Comparison of ENCODE assay signal across 12 cellular contexts in genomic region chr17:37519241-37519985, GRCh38. TPM values are rescaled to one million over a fixed set of nuclear protein-coding genes. Genes with fewer than 3 reads are reported as not detected.
DNase-seq lines count a peak whose midpoint lies in the region; ATAC-seq and TF ChIP-seq lines count a peak whose summit lies in the region.
"Had no signal": no experiment of that assay in that cellular context is flagged by ENCODE, and none has a peak within 500 bp of the region (broad histone marks: within the 10 kb centered on the region; RNA-seq: fewer than 3 reads in every experiment).

No MANE protein-coding gene starts in this region.

- no peak for DNase-seq in T-helper 2 cell treated with Interferon-gamma antibody and Interleukin-4, amounts not matched to agents 5 μg/mL and 100 μg/mL, for 36 hours (ENCODE audit: low spot score)
- DNase-seq in T-helper 2 cell (no peak), NCI-H226 (peak; percentile 26), mesothelial cell of epicardium (ENCODE audit: low spot score in 2 of 2, unreplicated experiment in 2 of 2) (no peak), NCI-H2171 treated with DMSO at 0.1 percent for 48 hours (lab: John Stamatoyannopoulos, UW) (no peak)
- no peak for DNase-seq in activated naive CD8-positive, alpha-beta T cell treated with anti-CD3 and anti-CD28 coated beads, Interleukin-2, amount 10 ng/mL, durations not matched to agents 7 days and 5 days
- DNase-seq in stimulated activated CD4-positive, alpha-beta T cell treated with anti-CD3 and anti-CD28 coated beads, Interleukin-4, amount 100 ng/mL, for 24 hours: no peak
- DNase-seq: Caco-2, GF-D8, WERI-Rb-1 had no signal

- no peak for TF ChIP-seq CTCF in mesothelial cell of epicardium (IDR thresholded peaks at IDR 0.05; ENCODE audit: unreplicated experiment)

- POLR2A ChIA-PET in activated naive CD8-positive, alpha-beta T cell treated with anti-CD3 and anti-CD28 coated beads, Interleukin-2, amount 10 ng/mL, durations not matched to agents 7 days and 5 days (lab: Charles Lee): interaction anchor here (0.6 to 0.8 kb wide), 3 partner anchors 24 to 56 kb away, joined by 3 to 5 read pairs (median 4); no protein-coding TSS in a partner anchor

- no peak for ATAC-seq in activated naive CD8-positive, alpha-beta T cell treated with anti-CD3 and anti-CD28 coated beads, Interleukin-2, amount 10 ng/mL, durations not matched to agents 7 days and 5 days (ENCODE audit: low read depth)
- ATAC-seq in HG02678 (IDR thresholded peaks at IDR 0.05; ENCODE audit: unreplicated experiment): no peak

- H3K27ac Mint-ChIP-seq in T-helper 2 cell treated with Interferon-gamma antibody and Interleukin-4, amounts not matched to agents 5 μg/mL and 100 μg/mL, for 36 hours: peak overlapping the region; percentile 24
- H3K27ac Mint-ChIP-seq in activated naive CD8-positive, alpha-beta T cell treated with anti-CD3 and anti-CD28 coated beads, Interleukin-2, amount 10 ng/mL, durations not matched to agents 7 days and 5 days: peak overlapping the region; percentile 42
- peak overlapping the region; percentile 84 for H3K27ac Mint-ChIP-seq in mesothelial cell of epicardium

- no peaks in the 10 kb centered on the region for H3K9me3 Mint-ChIP-seq in T-helper 2 cell treated with Interferon-gamma antibody and Interleukin-4, amounts not matched to agents 5 μg/mL and 100 μg/mL, for 36 hours
- no peaks in the 10 kb centered on the region for H3K9me3 Mint-ChIP-seq in activated naive CD8-positive, alpha-beta T cell treated with anti-CD3 and anti-CD28 coated beads, Interleukin-2, amount 10 ng/mL, durations not matched to agents 7 days and 5 days
- H3K9me3 Mint-ChIP-seq in mesothelial cell of epicardium: no peaks in the 10 kb centered on the region
- H3K9me3 Mint-ChIP-seq: nephron had no signal

- H3K36me3 Mint-ChIP-seq in T-helper 2 cell treated with Interferon-gamma antibody and Interleukin-4, amounts not matched to agents 5 μg/mL and 100 μg/mL, for 36 hours (ENCODE audit: low read depth): peaks cover 42% of the 10 kb centered on the region
- H3K36me3 Mint-ChIP-seq in activated naive CD8-positive, alpha-beta T cell treated with anti-CD3 and anti-CD28 coated beads, Interleukin-2, amount 10 ng/mL, durations not matched to agents 7 days and 5 days: peaks cover 31% of the 10 kb centered on the region
- peaks cover 27% of the 10 kb centered on the region for H3K36me3 Mint-ChIP-seq in mesothelial cell of epicardium

- no peak overlapping the region for H3K4me3 Mint-ChIP-seq in T-helper 2 cell treated with Interferon-gamma antibody and Interleukin-4, amounts not matched to agents 5 μg/mL and 100 μg/mL, for 36 hours
- no peak overlapping the region for H3K4me3 Mint-ChIP-seq in activated naive CD8-positive, alpha-beta T cell treated with anti-CD3 and anti-CD28 coated beads, Interleukin-2, amount 10 ng/mL, durations not matched to agents 7 days and 5 days
- no peak overlapping the region for H3K4me3 Mint-ChIP-seq in mesothelial cell of epicardium
- H3K4me3 Mint-ChIP-seq: nephron had no signal

- H3K4me1 Mint-ChIP-seq in T-helper 2 cell treated with Interferon-gamma antibody and Interleukin-4, amounts not matched to agents 5 μg/mL and 100 μg/mL, for 36 hours (ENCODE audit: low read depth): peaks cover 10% of the 10 kb centered on the region
- peaks cover 23% of the 10 kb centered on the region for H3K4me1 Mint-ChIP-seq in activated naive CD8-positive, alpha-beta T cell treated with anti-CD3 and anti-CD28 coated beads, Interleukin-2, amount 10 ng/mL, durations not matched to agents 7 days and 5 days
- H3K4me1 Mint-ChIP-seq in mesothelial cell of epicardium: peaks cover 21% of the 10 kb centered on the region

- H3K27me3 Mint-ChIP-seq in T-helper 2 cell treated with Interferon-gamma antibody and Interleukin-4, amounts not matched to agents 5 μg/mL and 100 μg/mL, for 36 hours (ENCODE audit: low read depth): no peaks in the 10 kb centered on the region
- H3K27me3 Mint-ChIP-seq in activated naive CD8-positive, alpha-beta T cell treated with anti-CD3 and anti-CD28 coated beads, Interleukin-2, amount 10 ng/mL, durations not matched to agents 7 days and 5 days: no peaks in the 10 kb centered on the region
- H3K27me3 Mint-ChIP-seq in mesothelial cell of epicardium (ENCODE audit: low read depth): no peaks in the 10 kb centered on the region

RNA-seq across cellular contexts. Expression of gene DUSP14, which starts 29.7 kb away (rescaled TPM):
- 1 to 10 TPM; 7.2 to 7.7 TPM for total RNA-seq in activated naive CD8-positive, alpha-beta T cell treated with anti-CD3 and anti-CD28 coated beads, Interleukin-2, amount 10 ng/mL, durations not matched to agents 7 days and 5 days
- 13.4 to 14.8 TPM (median 14.4 TPM) in 3 replicates for total RNA-seq in mesothelial cell of epicardium

Comparison
In these comparisons a context has a peak if more than half of its experiments do, and no peak if none do; other contexts are left out.
1. H3K27ac Mint-ChIP-seq: peak in every context shown above with its lines; median percentile 84 in mesothelial cell of epicardium; 42 in activated naive CD8-positive, alpha-beta T cell treated with anti-CD3 and anti-CD28 coated beads, Interleukin-2, amount 10 ng/mL, durations not matched to agents 7 days and 5 days; 24 in T-helper 2 cell treated with Interferon-gamma antibody and Interleukin-4, amounts not matched to agents 5 μg/mL and 100 μg/mL, for 36 hours.